ENCODE assay signal across 8 cellular contexts in genomic region chr7:65873582-65874193, GRCh38. TPM values are rescaled to one million over a fixed set of nuclear protein-coding genes. Genes with fewer than 3 reads are reported as not detected.
DNase-seq lines count a peak whose midpoint lies in the region; ATAC-seq and TF ChIP-seq lines count a peak whose summit lies in the region.
"Not testable (repeated sequence)": the region's sequence is repeated elsewhere in the genome, so short reads cannot be mapped to it uniquely, and the experiment has no call there.

No MANE protein-coding gene starts in this region.

- peak overlapping the region in 1 of 2 donors; percentile 17 for H3K27ac Mint-ChIP-seq in activated naive CD4-positive, alpha-beta T cell treated with anti-CD3 and anti-CD28 coated beads, Interleukin-2, amount 50 U/mL, for 72 hours
- peak overlapping the region in 3 of 6 donors; percentile 51 to 87 (median 54) for H3K27ac Mint-ChIP-seq in naive B cell

- H3K9me3 Mint-ChIP-seq in activated naive CD4-positive, alpha-beta T cell treated with anti-CD3 and anti-CD28 coated beads, Interleukin-2, amount 50 U/mL, for 72 hours; naive B cell: not testable (repeated sequence)

- not testable (repeated sequence) for H3K27me3 ChIP-seq in SJCRH30, foreskin keratinocyte

- not testable (repeated sequence) for H3K4me1 Mint-ChIP-seq in naive B cell

- peak overlapping the region; percentile 77 to 93 (median 88) for H3K4me3 Mint-ChIP-seq in naive B cell

- H3K9me3 ChIP-seq in SJCRH30 (replicated peaks), result not testable (repeated sequence)

- ATAC-seq in GM21515 (IDR thresholded peaks at IDR 0.05; ENCODE audit: unreplicated experiment), result peak; percentile 32
- peak; percentile 28 for ATAC-seq in HG03442 (IDR thresholded peaks at IDR 0.05; ENCODE audit: unreplicated experiment)
- peak; percentile 19 to 44 for ATAC-seq in activated naive CD4-positive, alpha-beta T cell treated with anti-CD3 and anti-CD28 coated beads, Interleukin-2, amount 50 U/mL, for 72 hours
- ATAC-seq in foreskin keratinocyte, result peak; percentile 40
- peak; percentile 10 to 11 for ATAC-seq in naive B cell (ENCODE audit: low read depth in 2 of 2)

- H3K27me3 Mint-ChIP-seq in naive B cell, result not testable (repeated sequence)

- not testable (repeated sequence) for H3K36me3 ChIP-seq in SJCRH30

- peak overlapping the region; percentile 100 for H3K4me3 ChIP-seq in SJCRH30

- DNase-seq in DMS79 treated with DMSO at 0.1 percent for 48 hours (lab: John Stamatoyannopoulos, UW), result peak; percentile 5
- peak; percentile 36 to 41 for DNase-seq in SJCRH30
- DNase-seq in activated naive CD4-positive, alpha-beta T cell treated with anti-CD3 and anti-CD28 coated beads, Interleukin-2, amount 50 U/mL, for 72 hours (ENCODE audit: low spot score in 2 of 2), result peak; percentile 22 to 64
- not testable (repeated sequence) for DNase-seq in foreskin keratinocyte, naive B cell
- peak; percentile 44 for DNase-seq in stimulated activated CD8-positive, alpha-beta memory T cell treated with anti-CD3 and anti-CD28 coated beads, Interleukin-4, amount 100 ng/mL, for 48 hours

- H3K27ac ChIP-seq in SJCRH30 (peak overlapping the region; percentile 59; the same call in 1 of the 2 replicates), foreskin keratinocyte (peak overlapping the region; percentile 79)

- H3K36me3 Mint-ChIP-seq in activated naive CD4-positive, alpha-beta T cell treated with anti-CD3 and anti-CD28 coated beads, Interleukin-2, amount 50 U/mL, for 72 hours; naive B cell: not testable (repeated sequence)

- not testable (repeated sequence) for H3K4me1 ChIP-seq in SJCRH30, foreskin keratinocyte

- not testable (repeated sequence) for TF ChIP-seq CTCF in foreskin keratinocyte (conservative IDR thresholded peaks at IDR 0.05)

RNA-seq across cellular contexts. Expression of gene VKORC1L1, which starts 0.8 kb away (rescaled TPM):
- 25.6 and 27.0 TPM in 2 replicates for total RNA-seq in SJCRH30 (2014; rRNA removed; shearing (Covaris generic))
- 10 to 100 TPM; 12.0 to 13.6 TPM for total RNA-seq in activated naive CD4-positive, alpha-beta T cell treated with anti-CD3 and anti-CD28 coated beads, Interleukin-2, amount 50 U/mL, for 72 hours
- 18.0 and 19.1 TPM in 2 replicates for total RNA-seq in foreskin keratinocyte
- polyA plus RNA-seq in foreskin keratinocyte (9.6 and 14.2 TPM in 2 replicates), naive B cell (ENCODE audit: low read depth in 6 of 6) (1 to 10 TPM; 2.3 to 3.8 (median 2.8) TPM)
